In the genomic region with DNA sequence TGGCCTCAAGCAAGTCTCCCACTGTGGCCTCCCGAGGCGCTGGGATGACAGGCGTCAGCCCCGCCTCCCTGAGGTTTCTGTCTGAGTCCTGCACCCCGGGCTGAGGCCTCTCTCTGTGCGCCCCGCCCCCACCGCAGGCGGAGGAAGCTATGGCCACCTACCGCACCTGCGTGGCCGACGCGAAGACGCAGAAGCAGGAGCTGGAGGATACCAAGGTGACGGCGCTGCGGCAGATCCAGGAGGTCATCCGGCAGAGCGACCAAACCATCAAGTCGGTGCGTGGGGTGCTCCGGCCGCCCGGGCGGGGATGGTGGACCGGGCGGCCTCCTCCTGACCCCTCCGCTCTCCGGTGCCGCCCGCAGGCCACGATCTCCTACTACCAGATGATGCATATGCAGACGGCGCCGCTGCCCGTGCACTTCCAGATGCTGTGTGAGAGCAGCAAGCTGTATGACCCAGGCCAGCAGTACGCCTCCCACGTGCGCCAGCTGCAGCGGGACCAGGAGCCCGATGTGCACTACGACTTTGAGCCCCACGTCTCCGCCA, we compare ENCODE assay signal across 1 cellular context.
TF ChIP-seq lines count a peak whose summit lies in the region.

No MANE protein-coding gene starts in this region.

TF ChIP-seq in GM23338, 12 proteins besides CTCF, POLR2A, EP300 and RAD21 (continued from another document):
- no peak for TF ChIP-seq ZNF462 (CRISPR knock-in tag; IDR thresholded peaks at IDR 0.05)
